10 cellular contexts compared by ENCODE assay signal in genomic region chr22:29074276-29074625, GRCh38. TPM values are rescaled to one million over a fixed set of nuclear protein-coding genes. Genes with fewer than 3 reads are reported as not detected.
DNase-seq lines count a peak whose midpoint lies in the region; ATAC-seq and TF ChIP-seq lines count a peak whose summit lies in the region.
"Had no signal": no experiment of that assay in that cellular context is flagged by ENCODE, and none has a peak within 500 bp of the region (broad histone marks: within the 10 kb centered on the region; RNA-seq: fewer than 3 reads in every experiment).

No MANE protein-coding gene starts in this region.

- H3K27ac ChIP-seq in SK-N-MC (no peak overlapping the region), ovary (peak overlapping the region in 1 of 2 donors; percentile 46)

- H3K9ac ChIP-seq in SK-N-MC (ENCODE audit: insufficient read length): no peak overlapping the region

- peak overlapping the region; percentile 71 to 87 for H3K4me3 Mint-ChIP-seq in CD14-positive monocyte

- no peak for TF ChIP-seq POLR2A in ovary (IDR thresholded peaks at IDR 0.05)

- H3K27ac Mint-ChIP-seq in CD14-positive monocyte: peak overlapping the region in 3 of 7 donors; percentile 4 to 30 (median 30)

- H3K4me3 ChIP-seq in SK-N-MC: peak overlapping the region; percentile 14; the same call in 1 of the 2 replicates
- peak overlapping the region; percentile 69 for H3K4me3 ChIP-seq in fibroblast of villous mesenchyme (ENCODE audit: low read depth, low read length)
- H3K4me3 ChIP-seq in ovary: peak overlapping the region; percentile 92

- intact Hi-C loops in CD14-positive monocyte (cut with micrococcal nuclease) (loop anchor here in 1 of 2 donors (10.0 kb wide), 1 partner anchor 189 kb away; the partner anchor contains the start of gene ZNRF3), ovary (cut with DNase I) (loop anchor here in 2 of 4 donors (5.0 to 10.0 kb wide), 2 partner anchors 78 to 81 kb away; no protein-coding TSS in a partner anchor)

- H3K27me3 Mint-ChIP-seq in CD14-positive monocyte (ENCODE audit: low read depth in 3 of 3): peaks cover 55 to 73% (median 58%) of the 10 kb centered on the region in 3 donors

- peaks cover 3 to 8% of the 10 kb centered on the region in 2 donors for H3K36me3 Mint-ChIP-seq in CD14-positive monocyte

- no peak for TF ChIP-seq EP300 in ovary (IDR thresholded peaks at IDR 0.05)

- H3K36me3 ChIP-seq in SK-N-MC (ENCODE audit: insufficient read depth, low read length) (no peaks in the 10 kb centered on the region), ovary (no peaks in the 10 kb centered on the region)

- 13 to 23% (median 18%) methylated on average over 8 of the region's 8 CpGs for WGBS in ovary, 3 donors

- no peak for ATAC-seq in GM21619 (IDR thresholded peaks at IDR 0.05; ENCODE audit: unreplicated experiment)
- ATAC-seq in HG02938 (IDR thresholded peaks at IDR 0.05; ENCODE audit: unreplicated experiment): no peak

- peaks cover 10% of the 10 kb centered on the region for H3K4me1 ChIP-seq in ovary (ENCODE audit: insufficient read depth)

- no peaks in the 10 kb centered on the region for H3K27me3 ChIP-seq in ovary

- DNase-seq in CD14-positive monocyte (ENCODE audit: low spot score) (no peak), SK-N-MC (ENCODE audit: low read depth, low spot score) (no peak), fibroblast of villous mesenchyme (ENCODE audit: low read depth) (no peak), ovary (no peak), SHP77 (lab: John Stamatoyannopoulos, UW) (no peak)
- no peak for DNase-seq in stimulated activated CD8-positive, alpha-beta memory T cell treated with anti-CD3 and anti-CD28 coated beads, Interleukin-4, amount 100 ng/mL, for 48 hours
- DNase-seq: occipital lobe had no signal

- TF ChIP-seq CTCF in CD14-positive monocyte (IDR thresholded peaks at IDR 0.05) (no peak), fibroblast of villous mesenchyme (IDR thresholded peaks at IDR 0.05; ENCODE audit: insufficient read depth, low read depth, low read length) (no peak), ovary (IDR thresholded peaks at IDR 0.05) (no peak)

- peaks cover 0 to 21% (median 11%) of the 10 kb centered on the region in 7 donors for H3K9me3 Mint-ChIP-seq in CD14-positive monocyte

- H3K9me3 ChIP-seq in SK-N-MC (ENCODE audit: low read depth, low read length): no peaks in the 10 kb centered on the region
- no peaks in the 10 kb centered on the region for H3K9me3 ChIP-seq in ovary

- H3K4me1 Mint-ChIP-seq in CD14-positive monocyte: peaks cover 27% of the 10 kb centered on the region

RNA-seq across cellular contexts. Expression of gene KREMEN1, which starts 1.4 kb away (rescaled TPM):
- 1 to 10 TPM in 1 of 2 donors, under 1 TPM in 1; 0.69 to 1.6 TPM for polyA plus RNA-seq in CD14-positive monocyte
- 2.6 and 3.2 TPM in 2 replicates for total RNA-seq in fibroblast of villous mesenchyme
- 10 to 100 TPM; 20.5 to 49.5 (median 40.1) TPM for total RNA-seq in ovary
- 10 to 100 TPM; 15.4 to 32.6 TPM for polyA plus RNA-seq in ovary

RNA-seq across cellular contexts. Expression of gene C22orf31, which starts 12.6 kb away (rescaled TPM):
- polyA plus RNA-seq in CD14-positive monocyte: not detected
- not detected in 2 replicates for total RNA-seq in fibroblast of villous mesenchyme
- under 1 TPM in 5 of 7 donors, not detected in 2; 0.32 to 0.92 (median 0.35) TPM for total RNA-seq in ovary
- polyA plus RNA-seq in ovary: under 1 TPM; 0.20 to 0.73 TPM
- total RNA-seq: LHCN-M2, occipital lobe had no signal

Comparison
In these comparisons a context has a peak if more than half of its experiments do, and no peak if none do; other contexts are left out.
1. H3K4me3 ChIP-seq: peak in every context shown above with its lines; median percentile 92 in ovary; 69 in fibroblast of villous mesenchyme; 14 in SK-N-MC.